Comparison of ENCODE assay signal across 1 cellular context in genomic region chr11:43927925-43928707, GRCh38.
TF ChIP-seq lines count a peak whose summit lies in the region.

No MANE protein-coding gene starts in this region.

TF ChIP-seq in K562, 482 proteins besides CTCF, POLR2A, EP300 and RAD21:
- TF ChIP-seq ESRRA (IDR thresholded peaks at IDR 0.05; ENCODE audit: borderline replicate concordance, low read depth) (peak; percentile 33; the same call in 1 of the 2 replicates), GABPA (tag; conservative IDR thresholded peaks at IDR 0.05; ENCODE audit: low read depth) (no peak)
TF ChIP-seq in K562: peak in this region for 1.
